ENCODE assay signal across 11 cellular contexts in the genomic region with DNA sequence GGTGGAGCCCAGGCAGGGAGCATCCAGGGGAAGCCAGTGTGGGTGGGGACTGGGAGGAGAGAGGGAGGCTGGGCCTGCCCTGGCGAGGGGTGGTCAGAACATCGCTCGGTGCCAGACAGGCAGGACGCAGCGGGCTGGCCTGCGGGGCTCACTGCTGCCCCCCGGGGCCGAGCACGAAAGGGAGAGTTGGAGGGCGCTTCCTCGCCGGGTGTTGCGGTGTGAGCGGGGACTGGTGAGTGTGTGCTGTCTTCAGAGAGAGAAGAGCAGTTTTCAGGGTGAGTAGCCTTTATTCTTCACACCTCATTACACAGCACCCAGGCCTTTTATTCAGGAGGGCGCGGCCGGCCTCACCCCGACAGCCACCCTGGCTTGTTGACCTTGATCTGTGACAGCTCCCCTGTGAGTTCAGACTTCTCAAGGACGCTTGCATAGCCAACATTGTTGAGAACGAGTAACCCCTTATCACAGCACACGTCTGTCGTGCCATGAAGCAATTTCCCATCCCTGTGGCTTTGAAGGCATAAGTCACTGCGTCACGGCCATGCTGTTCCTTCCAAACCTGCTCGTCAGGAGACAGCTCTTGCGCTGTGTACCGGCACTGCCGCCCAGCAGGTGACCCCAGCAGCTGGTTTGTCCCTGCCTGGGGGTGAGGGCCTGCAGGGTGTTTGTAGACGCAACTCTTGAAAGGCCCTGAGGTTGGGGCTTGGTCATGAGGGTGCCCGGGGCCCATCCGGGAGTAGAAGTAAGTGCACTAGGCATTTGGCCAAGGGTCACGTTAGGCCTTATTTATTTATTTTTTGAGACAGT. TPM values are rescaled to one million over a fixed set of nuclear protein-coding genes. Genes with fewer than 3 reads are reported as not detected.
DNase-seq lines count a peak whose midpoint lies in the region; ATAC-seq and TF ChIP-seq lines count a peak whose summit lies in the region.
"Had no signal": no experiment of that assay in that cellular context is flagged by ENCODE, and none has a peak within 500 bp of the region (broad histone marks: within the 10 kb centered on the region; RNA-seq: fewer than 3 reads in every experiment).

No MANE protein-coding gene starts in this region.

- peaks cover 6% of the 10 kb centered on the region for H3K4me1 Mint-ChIP-seq in neural crest cell
- H3K4me1 Mint-ChIP-seq in stimulated activated naive B cell treated with anti-CD40 and anti-IgM and Interleukin-4, amounts not matched to agents 10 μg/mL and 1 μg/mL and 100 μg/mL, for 72 hours: peaks cover 13 to 19% of the 10 kb centered on the region in 2 donors

- H3K27ac ChIP-seq in gastrocnemius medialis: no peak overlapping the region

- H3K9me3 ChIP-seq in gastrocnemius medialis: no peaks in the 10 kb centered on the region

- DNase-seq in DMS153 (lab: John Stamatoyannopoulos, UW): peak; percentile 78
- peak; percentile 54 for DNase-seq in NCI-H345 treated with DMSO at 0.1 percent for 48 hours (lab: John Stamatoyannopoulos, UW; ENCODE audit: unreplicated experiment)
- peak; percentile 43 for DNase-seq in glomerular visceral epithelial cell (ENCODE audit: extremely low spot score)
- no peak for DNase-seq in neural crest cell (ENCODE audit: low read depth, low spot score)
- no peak for DNase-seq in stimulated activated naive B cell treated with anti-CD40 and anti-IgM and Interleukin-4, amounts not matched to agents 10 μg/mL and 1 μg/mL and 100 μg/mL, for 72 hours
- DNase-seq in gastrocnemius medialis: no peak
- no peak for DNase-seq in SKM-1 treated with dmso at 0.1 percent for 144 hours (lab: John Stamatoyannopoulos, UW; ENCODE audit: unreplicated experiment)
- DNase-seq: activated naive CD8-positive, alpha-beta T cell treated with anti-CD3 and anti-CD28 coated beads for 36 hours; dermis blood vessel endothelial cell; HCEC 1CT had no signal

- no peaks in the 10 kb centered on the region for H3K9me3 Mint-ChIP-seq in neural crest cell
- H3K9me3 Mint-ChIP-seq in stimulated activated naive B cell treated with anti-CD40 and anti-IgM and Interleukin-4, amounts not matched to agents 10 μg/mL and 1 μg/mL and 100 μg/mL, for 72 hours: no peaks in the 10 kb centered on the region
- H3K9me3 Mint-ChIP-seq: activated naive CD8-positive, alpha-beta T cell treated with anti-CD3 and anti-CD28 coated beads for 36 hours had no signal

- H3K4me3 ChIP-seq in gastrocnemius medialis: no peak overlapping the region

- peaks cover 8 to 26% (median 25%) of the 10 kb centered on the region in 3 donors for H3K27me3 ChIP-seq in gastrocnemius medialis

- no peak for ATAC-seq in stimulated activated naive B cell treated with anti-CD40 and anti-IgM and Interleukin-4, amounts not matched to agents 10 μg/mL and 1 μg/mL and 100 μg/mL, for 72 hours (replicated peaks)
- ATAC-seq in gastrocnemius medialis (no peak), GM18498 (IDR thresholded peaks at IDR 0.05; ENCODE audit: unreplicated experiment) (no peak)

- TF ChIP-seq CTCF in neural crest cell (conservative IDR thresholded peaks at IDR 0.05) (peak; percentile 19), gastrocnemius medialis (IDR thresholded peaks at IDR 0.05 in 4 of 5, conservative IDR thresholded peaks at IDR 0.05 in 1 of 5) (no peak)

- H3K4me3 Mint-ChIP-seq in neural crest cell: no peak overlapping the region
- no peak overlapping the region for H3K4me3 Mint-ChIP-seq in stimulated activated naive B cell treated with anti-CD40 and anti-IgM and Interleukin-4, amounts not matched to agents 10 μg/mL and 1 μg/mL and 100 μg/mL, for 72 hours
- H3K4me3 Mint-ChIP-seq: activated naive CD8-positive, alpha-beta T cell treated with anti-CD3 and anti-CD28 coated beads for 36 hours had no signal

- intact Hi-C loops in gastrocnemius medialis (cut with DNase I; ENCODE audit: low total_unique reads): no loop called here

- no peaks in the 10 kb centered on the region for H3K36me3 Mint-ChIP-seq in neural crest cell (ENCODE audit: low read depth)
- H3K36me3 Mint-ChIP-seq in stimulated activated naive B cell treated with anti-CD40 and anti-IgM and Interleukin-4, amounts not matched to agents 10 μg/mL and 1 μg/mL and 100 μg/mL, for 72 hours: peaks cover 11 to 17% of the 10 kb centered on the region in 2 donors
- H3K36me3 Mint-ChIP-seq: activated naive CD8-positive, alpha-beta T cell treated with anti-CD3 and anti-CD28 coated beads for 36 hours had no signal

- no peaks in the 10 kb centered on the region for H3K36me3 ChIP-seq in gastrocnemius medialis

- in situ Hi-C loops in gastrocnemius medialis (cut with MboI; ENCODE audit: low sequenced_read_pairs in 4 of 4): no loop called here

- no peak for TF ChIP-seq POLR2A in gastrocnemius medialis (IDR thresholded peaks at IDR 0.05)

- H3K27ac Mint-ChIP-seq in neural crest cell (ENCODE audit: unreplicated experiment): no peak overlapping the region
- H3K27ac Mint-ChIP-seq in stimulated activated naive B cell treated with anti-CD40 and anti-IgM and Interleukin-4, amounts not matched to agents 10 μg/mL and 1 μg/mL and 100 μg/mL, for 72 hours: no peak overlapping the region
- H3K27ac Mint-ChIP-seq: activated naive CD8-positive, alpha-beta T cell treated with anti-CD3 and anti-CD28 coated beads for 36 hours had no signal

- H3K4me1 ChIP-seq in gastrocnemius medialis: no peaks in the 10 kb centered on the region

- H3K27me3 Mint-ChIP-seq in neural crest cell (ENCODE audit: low read depth): no peaks in the 10 kb centered on the region
- H3K27me3 Mint-ChIP-seq in stimulated activated naive B cell treated with anti-CD40 and anti-IgM and Interleukin-4, amounts not matched to agents 10 μg/mL and 1 μg/mL and 100 μg/mL, for 72 hours: no peaks in the 10 kb centered on the region
- H3K27me3 Mint-ChIP-seq: activated naive CD8-positive, alpha-beta T cell treated with anti-CD3 and anti-CD28 coated beads for 36 hours had no signal

RNA-seq across cellular contexts. Expression of gene PRKCZ, which starts 54.6 kb away (rescaled TPM):
- 8.6 and 10.6 TPM in 2 replicates for total RNA-seq in neural crest cell
- total RNA-seq in gastrocnemius medialis: under 1 TPM in 2 of 4 donors, not detected in 2; 0.16 to 0.87 TPM

Comparison
In these comparisons a context has a peak if more than half of its experiments do, and no peak if none do; other contexts are left out.
1. DNase-seq: peak in DMS153 (single experiment), NCI-H345 treated with DMSO at 0.1 percent for 48 hours (single experiment) and glomerular visceral epithelial cell (single experiment); none in neural crest cell (single experiment), stimulated activated naive B cell treated with anti-CD40 and anti-IgM and Interleukin-4, amounts not matched to agents 10 μg/mL and 1 μg/mL and 100 μg/mL, for 72 hours (single experiment), gastrocnemius medialis (0 of 2) and SKM-1 treated with dmso at 0.1 percent for 144 hours (single experiment).